In genomic region chr3:184568591-184568917, GRCh38 we compare ENCODE assay signal across 8 cellular contexts. TPM values are rescaled to one million over a fixed set of nuclear protein-coding genes. Genes with fewer than 3 reads are reported as not detected.
DNase-seq lines count a peak whose midpoint lies in the region; ATAC-seq and TF ChIP-seq lines count a peak whose summit lies in the region.

No MANE protein-coding gene starts in this region.

- H3K9me3 ChIP-seq in lower lobe of right lung, result no peaks in the 10 kb centered on the region

- H3K27ac ChIP-seq in lower lobe of right lung (peak overlapping the region; percentile 58), temporal lobe (ENCODE audit: low read depth, low read length) (peak overlapping the region; percentile 17)

- ATAC-seq in lower lobe of right lung, result peak in 1 of 2 donors; percentile 0
- ATAC-seq in HG02610 (IDR thresholded peaks at IDR 0.05; ENCODE audit: unreplicated experiment), result no peak

- peaks cover 10% of the 10 kb centered on the region for H3K36me3 ChIP-seq in lower lobe of right lung

- H3K4me1 ChIP-seq in lower lobe of right lung, result peaks cover 61% of the 10 kb centered on the region

- peaks cover 5% of the 10 kb centered on the region for H3K27me3 ChIP-seq in lower lobe of right lung (ENCODE audit: low read depth)

- H3K4me3 ChIP-seq in cardiac fibroblast (replicated peaks in 1 of 2; ENCODE audit: low read depth in 2 of 2, low read length in 2 of 2) (peak overlapping the region; percentile 25 to 53), lower lobe of right lung (peak overlapping the region; percentile 62)

- DNase-seq in NCI-H82 (lab: John Stamatoyannopoulos, UW) (peak; percentile 64), NCI-H82 treated with DMSO at 0.1 percent for 48 hours (lab: John Stamatoyannopoulos, UW; ENCODE audit: unreplicated experiment) (no peak), cardiac fibroblast (ENCODE audit: low read depth in 2 of 2) (no peak), lower lobe of right lung (no peak), GM10266 (ENCODE audit: extremely low spot score) (no peak), COLO829 (ENCODE audit: low spot score) (no peak)

- intact Hi-C loops in lower lobe of right lung (cut with DNase I), result no loop called here

- TF ChIP-seq CTCF in cardiac fibroblast (IDR thresholded peaks at IDR 0.05; ENCODE audit: low read depth, low read length) (no peak), lower lobe of right lung (IDR thresholded peaks at IDR 0.05) (no peak), GM10266 (IDR thresholded peaks at IDR 0.05; ENCODE audit: control insufficient read depth, insufficient read depth, low read depth, missing control alignments) (no peak)

RNA-seq across cellular contexts. Expression of gene EPHB3, which starts 7.0 kb away (rescaled TPM):
- total RNA-seq in lower lobe of right lung (4.9 TPM), temporal lobe (3.7 TPM)
